Comparison of ENCODE assay signal across 10 cellular contexts in genomic region chr1:46687095-46687659, GRCh38. TPM values are rescaled to one million over a fixed set of nuclear protein-coding genes. Genes with fewer than 3 reads are reported as not detected.
DNase-seq lines count a peak whose midpoint lies in the region; ATAC-seq, FAIRE-seq and TF ChIP-seq lines count a peak whose summit lies in the region.
"Had no signal": no experiment of that assay in that cellular context is flagged by ENCODE, and none has a peak within 500 bp of the region (broad histone marks: within the 10 kb centered on the region; RNA-seq: fewer than 3 reads in every experiment).

No MANE protein-coding gene starts in this region.

- H3K9ac ChIP-seq in mucosa of stomach (ENCODE audit: low read length): peak overlapping the region; percentile 20

- H3K36me3 ChIP-seq in mucosa of stomach (ENCODE audit: control insufficient read depth, insufficient read depth, low read length): peaks cover 21% of the 10 kb centered on the region

- H3K4me3 ChIP-seq in mucosa of stomach (ENCODE audit: low read length): no peak overlapping the region
- H3K4me3 ChIP-seq: skin epidermis had no signal

- TF ChIP-seq POLR2A in GM12891 (IDR thresholded peaks at IDR 0.05; ENCODE audit: low read depth, low read length): no peak

- FAIRE-seq in GM12891 (lab: Jason Lieb, UNC): no peak

- peaks cover 28% of the 10 kb centered on the region for H3K4me1 ChIP-seq in mucosa of stomach (ENCODE audit: control insufficient read depth, insufficient read depth, low read length)

- H3K9me3 ChIP-seq in mucosa of stomach (ENCODE audit: control insufficient read depth, low read length): no peaks in the 10 kb centered on the region

- ATAC-seq in GM21423 (IDR thresholded peaks at IDR 0.05; ENCODE audit: unreplicated experiment): no peak

- DNase-seq in C1 segment of cervical spinal cord (lab: John Stamatoyannopoulos, UW) (peak in 8 of 14 donors; percentile 3 to 73 (median 14)), M059J (ENCODE audit: low read depth) (peak; percentile 81), cerebellar nuclear complex (lab: John Stamatoyannopoulos, UW) (peak; percentile 26 to 67), GM12891 (ENCODE audit: insufficient read length, low spot score) (no peak), mesenteric fat pad (ENCODE audit: low spot score) (no peak), inferior parietal cortex (ENCODE audit: extremely low spot score) (no peak)
- DNase-seq: NCI-H187 had no signal

- no peaks in the 10 kb centered on the region for H3K27me3 ChIP-seq in mucosa of stomach (ENCODE audit: control insufficient read depth, insufficient read depth, low read length)

TF ChIP-seq in GM12891, 5 proteins besides CTCF, POLR2A, EP300 and RAD21:
- TF ChIP-seq SPI1 (IDR thresholded peaks at IDR 0.05; ENCODE audit: low read depth, low read length) (no peak), POLR2AphosphoS5 (IDR thresholded peaks at IDR 0.05; ENCODE audit: low read depth, low read length) (no peak), PAX5 (IDR thresholded peaks at IDR 0.05; ENCODE audit: insufficient read depth, low read length, severe bottlenecking) (no peak), POU2F2 (IDR thresholded peaks at IDR 0.05; ENCODE audit: low read depth, low read length) (no peak), TAF1 (IDR thresholded peaks at IDR 0.05; ENCODE audit: low read depth, low read length) (no peak)

RNA-seq across cellular contexts. Expression of gene TEX38, which starts 15.5 kb away (rescaled TPM):
- not detected in 2 replicates for total RNA-seq in M059J (2014; rRNA removed; shearing (Covaris generic))
- polyA plus RNA-seq in GM12891 (2012; ENCODE audit: low read depth, missing spikeins): 0.13 TPM
- total RNA-seq in mesenteric fat pad: not detected

RNA-seq across cellular contexts. Expression of gene ATPAF1, which starts 19.0 kb away (rescaled TPM):
- 68.4 and 94.2 TPM in 2 replicates for total RNA-seq in M059J (2014; rRNA removed; shearing (Covaris generic))
- 44.1 TPM for polyA plus RNA-seq in GM12891 (2012; ENCODE audit: low read depth, missing spikeins)
- total RNA-seq in mesenteric fat pad: 52.3 TPM

RNA-seq across cellular contexts. Expression of gene EFCAB14, which starts 31.7 kb away (rescaled TPM):
- 71.6 and 113 TPM in 2 replicates for total RNA-seq in M059J (2014; rRNA removed; shearing (Covaris generic))
- 21.0 TPM for polyA plus RNA-seq in GM12891 (2012; ENCODE audit: low read depth, missing spikeins)
- 96.6 TPM for total RNA-seq in mesenteric fat pad

Comparison
In these comparisons a context has a peak if more than half of its experiments do, and no peak if none do; other contexts are left out.
1. DNase-seq: peak in C1 segment of cervical spinal cord (8 of 14), M059J (single experiment) and cerebellar nuclear complex (2 of 2); none in GM12891 (single experiment), mesenteric fat pad (single experiment) and inferior parietal cortex (single experiment).